In genomic region chr11:16738198-16738948, GRCh38 we compare ENCODE assay signal across 8 cellular contexts. TPM values are rescaled to one million over a fixed set of nuclear protein-coding genes. Genes with fewer than 3 reads are reported as not detected.
A peak's percentile ranks its signal among the peaks of the same experiment; 100 is the strongest.
DNase-seq lines count a peak whose midpoint lies in the region; ATAC-seq and TF ChIP-seq lines count a peak whose summit lies in the region.

Gene C11orf58 (plus strand): TSS chr11:16738647. CDS start chr11:16738779, 132 bp downstream.

- H3K4me3 ChIP-seq in mucosa of rectum (ENCODE audit: low read length in 2 of 2) = peak within 1 kb of the TSS; percentile 92 to 96

- H3K27ac Mint-ChIP-seq in activated T-cell treated with anti-CD3 and anti-CD28 coated beads, Interleukin-2, amount 50 U/mL, for 24 hours = no peak within 1 kb of the TSS

- peak; percentile 98 for ATAC-seq in GM21717 (IDR thresholded peaks at IDR 0.05; ENCODE audit: unreplicated experiment)

- peaks cover 19% of the 10 kb centered on the region for H3K36me3 Mint-ChIP-seq in activated T-cell treated with anti-CD3 and anti-CD28 coated beads, Interleukin-2, amount 50 U/mL, for 24 hours (ENCODE audit: low read depth)

- no peak within 1 kb of the TSS for H3K4me3 Mint-ChIP-seq in activated T-cell treated with anti-CD3 and anti-CD28 coated beads, Interleukin-2, amount 50 U/mL, for 24 hours

- DNase-seq in DMS153 treated with DMSO at 0.1 percent for 48 hours (lab: John Stamatoyannopoulos, UW; ENCODE audit: unreplicated experiment) (peak; percentile 96), KBM-7 (peak; percentile 99), erythroblast (lab: John Stamatoyannopoulos, UW) (peak; percentile 97)
- DNase-seq in activated T-cell treated with anti-CD3 and anti-CD28 coated beads, Interleukin-2, amount 50 U/mL, for 24 hours = peak; percentile 94
- DNase-seq in stimulated activated CD8-positive, alpha-beta memory T cell treated with anti-CD3 and anti-CD28 coated beads, Interleukin-4, amount 100 ng/mL, for 48 hours = peak; percentile 93

- TF ChIP-seq POLR2A in erythroblast (IDR thresholded peaks at IDR 0.05; ENCODE audit: low read length) = peak; percentile 98

- H3K9ac ChIP-seq in mucosa of rectum (ENCODE audit: low read depth in 1 of 2, low read length in 2 of 2) = peak within 1 kb of the TSS; percentile 97 to 99

- no peaks in the 10 kb centered on the region for H3K27me3 Mint-ChIP-seq in activated T-cell treated with anti-CD3 and anti-CD28 coated beads, Interleukin-2, amount 50 U/mL, for 24 hours

- H3K4me1 Mint-ChIP-seq in activated T-cell treated with anti-CD3 and anti-CD28 coated beads, Interleukin-2, amount 50 U/mL, for 24 hours (ENCODE audit: low read depth) = peaks cover 23% of the 10 kb centered on the region

- peaks cover 10 to 15% of the 10 kb centered on the region in 2 donors for H3K4me1 ChIP-seq in mucosa of rectum (ENCODE audit: control insufficient read depth in 2 of 2, insufficient read depth in 2 of 2, low read length in 2 of 2)

- H3K36me3 ChIP-seq in mucosa of rectum (ENCODE audit: control insufficient read depth in 2 of 2, insufficient read depth in 2 of 2, low read length in 2 of 2) = peaks cover 0 to 5% of the 10 kb centered on the region in 2 donors

- H3K9me3 ChIP-seq in mucosa of rectum (ENCODE audit: control insufficient read depth in 2 of 2, low read length in 2 of 2) = no peaks in the 10 kb centered on the region

- H3K9me3 Mint-ChIP-seq in activated T-cell treated with anti-CD3 and anti-CD28 coated beads, Interleukin-2, amount 50 U/mL, for 24 hours = no peaks in the 10 kb centered on the region

- no peaks in the 10 kb centered on the region for H3K27me3 ChIP-seq in mucosa of rectum (ENCODE audit: control insufficient read depth in 2 of 2, insufficient read depth in 2 of 2, low read length in 2 of 2)

- H3K27ac ChIP-seq in mucosa of rectum (ENCODE audit: low read depth in 2 of 2, low read length in 2 of 2) = peak within 1 kb of the TSS; percentile 88 to 93

- in situ Hi-C loops in KBM-7 (cut with MboI; ENCODE audit: low pct_unique_long_range_greater_than_20kb, low sequenced_read_pairs) = no loop called here

TF ChIP-seq in PFSK-1, 5 proteins besides CTCF, POLR2A, EP300 and RAD21:
- TF ChIP-seq REST (IDR thresholded peaks at IDR 0.05; ENCODE audit: insufficient read depth in 1 of 2, low read depth in 2 of 2, low read length in 2 of 2) (no peak), SIN3A (IDR thresholded peaks at IDR 0.05; ENCODE audit: borderline replicate concordance, insufficient read depth, low read length) (0 out of 2 replicates have a peak, but pooled peaks have one; percentile 8), FOXP2 (optimal IDR thresholded peaks at IDR 0.05; ENCODE audit: borderline replicate concordance, extremely low read depth, extremely low read length, insufficient read depth) (no peak), POLR2AphosphoS5 (IDR thresholded peaks at IDR 0.05; ENCODE audit: low read depth, low read length) (peak; percentile 98), TAF1 (IDR thresholded peaks at IDR 0.05; ENCODE audit: borderline replicate concordance, insufficient read depth, low read length) (peak; percentile 92)

RNA-seq across cellular contexts. Expression of gene C11orf58, which starts in this region (rescaled TPM):
- 287 TPM for polyA plus RNA-seq in PFSK-1 (2012; ENCODE audit: insufficient read length, low read depth)

Comparison
In these comparisons a context has a peak if more than half of its experiments do, and no peak if none do; other contexts are left out.
1. Peak in every context shown above with its lines: DNase-seq, ATAC-seq, H3K4me3 ChIP-seq and H3K27ac ChIP-seq.